13 cellular contexts compared by ENCODE assay signal in the genomic region with DNA sequence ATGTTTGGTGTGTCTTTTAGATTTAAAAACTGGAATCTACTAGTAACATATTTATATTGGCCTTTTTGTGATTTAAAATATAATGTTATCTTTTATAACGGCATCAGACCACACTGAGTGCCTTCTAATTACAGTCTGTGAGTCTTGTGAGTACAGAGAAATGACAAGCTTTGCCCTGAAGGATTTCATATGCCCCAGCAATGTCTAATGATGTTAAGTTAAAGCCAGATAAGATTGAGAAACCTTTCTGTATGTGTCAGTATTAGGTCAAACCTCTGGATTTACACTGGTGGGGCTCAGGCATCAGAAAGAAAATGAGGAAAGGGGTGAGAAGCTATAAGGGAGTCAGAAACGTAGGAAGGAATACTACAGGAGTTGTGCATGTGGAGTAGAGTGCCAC.
"Had no signal": no experiment of that assay in that cellular context is flagged by ENCODE, and none has a peak within 500 bp of the region (broad histone marks: within the 10 kb centered on the region; RNA-seq: fewer than 3 reads in every experiment).

No MANE protein-coding gene starts in this region.

- H3K27ac Mint-ChIP-seq: activated naive CD4-positive, alpha-beta T cell treated with anti-CD3 and anti-CD28 coated beads, Interleukin-2, amount 50 U/mL, for 72 hours; neural progenitor cell; stimulated activated naive B cell treated with anti-CD40 and anti-IgM and Interleukin-4, amounts not matched to agents 10 μg/mL and 1 μg/mL and 100 μg/mL, for 72 hours had no signal

- H3K9me3 Mint-ChIP-seq: activated naive CD4-positive, alpha-beta T cell treated with anti-CD3 and anti-CD28 coated beads, Interleukin-2, amount 50 U/mL, for 72 hours; activated T-cell treated with anti-CD3 and anti-CD28 coated beads, Interleukin-2, amount 50 U/mL, for 4 hours; stimulated activated naive B cell treated with anti-CD40 and anti-IgM and Interleukin-4, amounts not matched to agents 10 μg/mL and 1 μg/mL and 100 μg/mL, for 72 hours had no signal

- H3K4me1 Mint-ChIP-seq: stimulated activated naive B cell treated with anti-CD40 and anti-IgM and Interleukin-4, amounts not matched to agents 10 μg/mL and 1 μg/mL and 100 μg/mL, for 72 hours had no signal

- DNase-seq: activated CD4-positive, alpha-beta T cell treated with anti-CD3 and anti-CD28 coated beads, Interleukin-2, amount 50 U/mL, for 48 hours; activated CD4-positive, CD25-positive, alpha-beta regulatory T cell treated with anti-CD3 and anti-CD28 coated beads, Interleukin-2, amount 50 U/mL, for 72 hours; activated effector memory CD4-positive, alpha-beta T cell treated with anti-CD3 and anti-CD28 coated beads, Interleukin-2, amount 50 U/mL, for 16 hours; activated T-cell treated with anti-CD3 and anti-CD28 coated beads, Interleukin-2, amount 50 U/mL, for 4 hours; colonic mucosa; glutamatergic neuron; small intestine; stimulated activated naive B cell treated with anti-CD40 and anti-IgM and Interleukin-4, amounts not matched to agents 10 μg/mL and 1 μg/mL and 100 μg/mL, for 72 hours; SW 1271; transverse colon had no signal

- H3K27me3 ChIP-seq: breast epithelium, colonic mucosa, neural progenitor cell, transverse colon had no signal

- H3K4me1 ChIP-seq: breast epithelium, colonic mucosa had no signal

- ATAC-seq: activated naive CD4-positive, alpha-beta T cell treated with anti-CD3 and anti-CD28 coated beads, Interleukin-2, amount 50 U/mL, for 72 hours; activated T-cell treated with anti-CD3 and anti-CD28 coated beads, Interleukin-2, amount 50 U/mL, for 4 hours; stimulated activated naive B cell treated with anti-CD40 and anti-IgM and Interleukin-4, amounts not matched to agents 10 μg/mL and 1 μg/mL and 100 μg/mL, for 72 hours had no signal

- H3K4me3 Mint-ChIP-seq: activated T-cell treated with anti-CD3 and anti-CD28 coated beads, Interleukin-2, amount 50 U/mL, for 4 hours; neural progenitor cell; stimulated activated naive B cell treated with anti-CD40 and anti-IgM and Interleukin-4, amounts not matched to agents 10 μg/mL and 1 μg/mL and 100 μg/mL, for 72 hours had no signal

- H2AFZ ChIP-seq: neural progenitor cell had no signal

- H3K4me2 ChIP-seq: neural progenitor cell had no signal

- H3K36me3 ChIP-seq: breast epithelium, colonic mucosa, transverse colon had no signal

- H3K9me3 ChIP-seq: breast epithelium, colonic mucosa, transverse colon had no signal

- H3K9ac ChIP-seq: neural progenitor cell had no signal

- H3K36me3 Mint-ChIP-seq: activated naive CD4-positive, alpha-beta T cell treated with anti-CD3 and anti-CD28 coated beads, Interleukin-2, amount 50 U/mL, for 72 hours; stimulated activated naive B cell treated with anti-CD40 and anti-IgM and Interleukin-4, amounts not matched to agents 10 μg/mL and 1 μg/mL and 100 μg/mL, for 72 hours had no signal

- H3K27me3 Mint-ChIP-seq: stimulated activated naive B cell treated with anti-CD40 and anti-IgM and Interleukin-4, amounts not matched to agents 10 μg/mL and 1 μg/mL and 100 μg/mL, for 72 hours had no signal

- H3K27ac ChIP-seq: breast epithelium, colonic mucosa, neural progenitor cell, transverse colon had no signal

- H3K4me3 ChIP-seq: breast epithelium, colonic mucosa, neural progenitor cell, transverse colon had no signal
